8 cellular contexts compared by ENCODE assay signal in the genomic region with DNA sequence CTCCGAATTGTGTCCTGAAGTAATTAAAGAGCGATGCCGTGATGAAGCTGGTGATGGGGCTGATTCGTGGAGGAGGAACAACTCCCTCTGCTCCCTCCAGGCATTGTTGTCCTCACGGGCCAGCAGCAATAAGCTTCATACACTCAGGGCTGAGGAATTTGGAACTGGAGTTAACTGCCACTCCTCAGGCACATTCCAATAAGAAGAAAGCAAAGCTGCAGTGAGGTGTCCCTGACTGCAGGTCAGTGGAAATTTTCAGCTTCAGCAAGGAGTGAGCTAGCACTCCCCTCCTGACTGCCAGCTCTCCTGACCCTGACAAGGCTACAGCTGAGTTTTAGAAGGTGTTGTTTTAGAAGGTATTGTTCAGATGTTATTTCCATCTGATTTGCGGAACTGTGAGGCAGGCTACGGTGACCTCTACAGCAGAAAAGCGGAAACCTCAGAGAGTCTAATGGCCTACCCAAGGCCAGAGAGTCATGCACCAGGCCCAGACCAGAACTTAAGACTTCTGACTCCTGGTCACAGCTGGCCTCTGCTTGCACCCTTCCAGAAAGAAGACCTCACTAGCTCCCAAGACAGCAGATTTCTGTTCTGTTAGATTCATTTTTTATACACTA.
DNase-seq lines count a peak whose midpoint lies in the region; FAIRE-seq and TF ChIP-seq lines count a peak whose summit lies in the region.
"Had no signal": no experiment of that assay in that cellular context is flagged by ENCODE, and none has a peak within 500 bp of the region (broad histone marks: within the 10 kb centered on the region; RNA-seq: fewer than 3 reads in every experiment).

No MANE protein-coding gene starts in this region.

- no peak overlapping the region for H4K91ac ChIP-seq in mesenchymal stem cell (ENCODE audit: low read length)

- H2BK5ac ChIP-seq in mesenchymal stem cell (ENCODE audit: low read depth, low read length, poor library complexity, severe bottlenecking) = peak overlapping the region; percentile 59

- no peaks in the 10 kb centered on the region for H3K9me2 ChIP-seq in MM.1S (replicated peaks; ENCODE audit: insufficient read depth, low read length)

- no peaks in the 10 kb centered on the region for H3K9me1 ChIP-seq in endothelial cell of umbilical vein (replicated peaks; ENCODE audit: control insufficient read depth, extremely low read depth, insufficient read depth, low read length)

- no peak for FAIRE-seq in endothelial cell of umbilical vein (lab: Jason Lieb, UNC)

- dilution Hi-C loops in endothelial cell of umbilical vein (cut with MboI; ENCODE audit: extremely low pct_ligation_motif_present, low sequenced_read_pairs) = no loop called here

- TF ChIP-seq POLR2A in endothelial cell of umbilical vein (IDR thresholded peaks at IDR 0.05; ENCODE audit: low read depth, low read length) (no peak), vagina (IDR thresholded peaks at IDR 0.05) (no peak)

- H2BK15ac ChIP-seq in mesenchymal stem cell (ENCODE audit: low read depth, poor library complexity, severe bottlenecking) = no peak overlapping the region

- H3F3A ChIP-seq in MM.1S (ENCODE audit: insufficient read depth, low read length) = no peaks in the 10 kb centered on the region

- H3K36me3 ChIP-seq in endothelial cell of umbilical vein (ENCODE audit: control insufficient read depth in 2 of 2, extremely low read depth in 1 of 2, insufficient read depth in 2 of 2, low read length in 2 of 2) = peaks cover 0 to 6% of the 10 kb centered on the region in 2 experiments
- peaks cover 0 to 93% of the 10 kb centered on the region in 2 experiments for H3K36me3 ChIP-seq in mesenchymal stem cell (ENCODE audit: control insufficient read depth in 1 of 2, insufficient read depth in 2 of 2, low read depth in 1 of 2, low read length in 2 of 2)
- peaks cover 0 to 16% of the 10 kb centered on the region in 2 donors for H3K36me3 ChIP-seq in vagina
- H3K36me3 ChIP-seq in MM.1S (replicated peaks; ENCODE audit: insufficient read depth, low read length) = no peaks in the 10 kb centered on the region

- H4K20me1 ChIP-seq in endothelial cell of umbilical vein (replicated peaks; ENCODE audit: control insufficient read depth, extremely low read depth, insufficient read depth, low read length) = no peaks in the 10 kb centered on the region
- H4K20me1 ChIP-seq in MM.1S (ENCODE audit: insufficient read depth, low read length) = no peaks in the 10 kb centered on the region

- H3K9me3 ChIP-seq in endothelial cell of umbilical vein (replicated peaks; ENCODE audit: control insufficient read depth, insufficient read depth, low read length) (no peaks in the 10 kb centered on the region), mesenchymal stem cell (ENCODE audit: control insufficient read depth, low read length) (no peaks in the 10 kb centered on the region), vagina (no peaks in the 10 kb centered on the region), MM.1S (replicated peaks; ENCODE audit: insufficient read depth, low read length) (no peaks in the 10 kb centered on the region)

- no TSS peak for BruUV-seq in endothelial cell of umbilical vein (replicated peaks; lab: Mats Ljungman, UMichigan)

- H2AFZ ChIP-seq in endothelial cell of umbilical vein (ENCODE audit: low read depth, low read length) (no peak overlapping the region), mesenchymal stem cell (ENCODE audit: low read depth, low read length) (no peak overlapping the region), MM.1S (ENCODE audit: low read length) (no peak overlapping the region)

- peak overlapping the region in 1 of 2 experiments; percentile 23 for H2BK12ac ChIP-seq in mesenchymal stem cell (ENCODE audit: low read length in 2 of 2)

- H3K27me3 ChIP-seq in endothelial cell of umbilical vein (ENCODE audit: control insufficient read depth in 2 of 2, insufficient read depth in 2 of 2, low read length in 2 of 2) (no peaks in the 10 kb centered on the region), mesenchymal stem cell (ENCODE audit: control insufficient read depth in 1 of 2, insufficient read depth in 1 of 2, low read length in 2 of 2) (no peaks in the 10 kb centered on the region), vagina (no peaks in the 10 kb centered on the region), MM.1S (replicated peaks; ENCODE audit: insufficient read depth, low read length) (no peaks in the 10 kb centered on the region)

- no peak overlapping the region for H3K14ac ChIP-seq in mesenchymal stem cell (ENCODE audit: low read length in 2 of 2)

- H3K4me1 ChIP-seq in endothelial cell of umbilical vein (ENCODE audit: control insufficient read depth, extremely low read depth, insufficient read depth, low read length) (peaks cover 4% of the 10 kb centered on the region), mesenchymal stem cell (ENCODE audit: control insufficient read depth, insufficient read depth, low read depth, low read length) (peaks cover 26% of the 10 kb centered on the region), vagina (peaks cover 53% of the 10 kb centered on the region), MM.1S (ENCODE audit: low read length) (peaks cover 2% of the 10 kb centered on the region)

- CTCF ChIA-PET in endothelial cell of umbilical vein (lab: Charles Lee) = interaction anchor here (0.9 to 2.4 kb wide), 2 partner anchors 24 to 27 kb away, joined by 5 to 8 read pairs; no protein-coding TSS in a partner anchor

- H3K27ac ChIP-seq in endothelial cell of umbilical vein (ENCODE audit: insufficient read depth, low read depth, low read length) = no peak overlapping the region
- peak overlapping the region; percentile 72 for H3K27ac ChIP-seq in mesenchymal stem cell (ENCODE audit: low read length, poor library complexity, severe bottlenecking)
- peak overlapping the region; percentile 71 for H3K27ac ChIP-seq in vagina
- H3K27ac ChIP-seq in MM.1S (ENCODE audit: low read length) = no peak overlapping the region

- intact Hi-C loops in endothelial cell of umbilical vein (cut with micrococcal nuclease) (loop anchor here (5.0 kb wide), 1 partner anchor 145 kb away; no protein-coding TSS in a partner anchor), vagina (cut with DNase I) (no loop called here)

- TF ChIP-seq CTCF in endothelial cell of umbilical vein (IDR thresholded peaks at IDR 0.05; ENCODE audit: extremely low read depth in 1 of 2, insufficient read depth in 1 of 2, low read depth in 1 of 2, low read length in 2 of 2) = no peak
- TF ChIP-seq CTCF in vagina (IDR thresholded peaks at IDR 0.05) = no peak
- no peak for TF ChIP-seq CTCF in MM.1S (IDR thresholded peaks at IDR 0.05; ENCODE audit: low read length)

- peak overlapping the region; percentile 51 for H2AK5ac ChIP-seq in mesenchymal stem cell (ENCODE audit: low read length, severe bottlenecking)

- H4K8ac ChIP-seq in mesenchymal stem cell (ENCODE audit: low read length) = peak overlapping the region; percentile 1

- H3K79me2 ChIP-seq in endothelial cell of umbilical vein (ENCODE audit: control insufficient read depth, insufficient read depth, low read length) (no peaks in the 10 kb centered on the region), MM.1S (ENCODE audit: low read length) (no peaks in the 10 kb centered on the region)

- WGBS in mesenchymal stem cell = 39% methylated on average over 8 of the region's 8 CpGs

- peak overlapping the region in 1 of 2 experiments; percentile 35 for H3K4ac ChIP-seq in mesenchymal stem cell (ENCODE audit: low read depth in 1 of 2, low read length in 2 of 2)

- H3K79me1 ChIP-seq in mesenchymal stem cell (replicated peaks; ENCODE audit: low read length, poor library complexity, severe bottlenecking) = peaks cover 15% of the 10 kb centered on the region

- H3K9ac ChIP-seq in endothelial cell of umbilical vein (replicated peaks; ENCODE audit: extremely low read depth, insufficient read depth, low read length) (no peak overlapping the region), mesenchymal stem cell (ENCODE audit: low read length) (peak overlapping the region; percentile 73), MM.1S (ENCODE audit: low read length) (no peak overlapping the region)

- H3K4me2 ChIP-seq in endothelial cell of umbilical vein (ENCODE audit: insufficient read depth, low read length) (no peak overlapping the region), mesenchymal stem cell (ENCODE audit: low read length, poor library complexity, severe bottlenecking) (peak overlapping the region; percentile 21), MM.1S (ENCODE audit: low read depth, low read length) (no peak overlapping the region)

- H3K23ac ChIP-seq in mesenchymal stem cell (ENCODE audit: low read length in 2 of 2) = no peak overlapping the region

- DNase-seq in LHCN-M2 (ENCODE audit: low read depth) (peak; percentile 69), endothelial cell of umbilical vein (ENCODE audit: low read depth, low spot score) (peak; percentile 34), mesenchymal stem cell (peak; percentile 81), vagina (ENCODE audit: extremely low spot score in 2 of 2) (no peak), NCI-H2107 (lab: John Stamatoyannopoulos, UW) (no peak), MM.1S (no peak), GF-D8 (lab: John Stamatoyannopoulos, UW) (no peak)
- DNase-seq: RPMI8226 had no signal

- H2BK120ac ChIP-seq in mesenchymal stem cell (ENCODE audit: low read depth, low read length) = no peak overlapping the region

- POLR2A ChIA-PET in endothelial cell of umbilical vein (lab: Charles Lee) = no interaction called here

- no peak overlapping the region for H3K4me3 ChIP-seq in endothelial cell of umbilical vein (replicated peaks in 1 of 3; ENCODE audit: insufficient read depth in 1 of 3, low read depth in 1 of 3, low read length in 3 of 3)
- peak overlapping the region in 1 of 2 experiments; percentile 2 for H3K4me3 ChIP-seq in mesenchymal stem cell (ENCODE audit: insufficient read depth in 1 of 2, low read depth in 1 of 2, low read length in 2 of 2)
- H3K4me3 ChIP-seq in vagina = no peak overlapping the region
- H3K4me3 ChIP-seq in MM.1S (ENCODE audit: low read length) = no peak overlapping the region

- H3K18ac ChIP-seq in mesenchymal stem cell (ENCODE audit: low read depth in 1 of 2, low read length in 2 of 2) = peak overlapping the region; percentile 34 to 91

TF ChIP-seq in endothelial cell of umbilical vein, 7 proteins besides CTCF, POLR2A, EP300 and RAD21:
- TF ChIP-seq JUN (IDR thresholded peaks at IDR 0.05; ENCODE audit: borderline replicate concordance, insufficient read depth, insufficient read length, low read depth) = no peak
- no peak for TF ChIP-seq GATA2 (IDR thresholded peaks at IDR 0.05; ENCODE audit: insufficient read depth, insufficient read length, low read depth, low read length)
- TF ChIP-seq MAX (IDR thresholded peaks at IDR 0.05; ENCODE audit: insufficient read depth, insufficient read length) = no peak
- no peak for TF ChIP-seq MYC (IDR thresholded peaks at IDR 0.05; ENCODE audit: low read depth, low read length)
- TF ChIP-seq EZH2 (IDR thresholded peaks at IDR 0.05; ENCODE audit: borderline replicate concordance, low read depth, low read length, severe bottlenecking) = no peak
- TF ChIP-seq FOS (IDR thresholded peaks at IDR 0.05; ENCODE audit: borderline replicate concordance, insufficient read depth, low read length) = no peak
- no peak for TF ChIP-seq POLR2AphosphoS5 (IDR thresholded peaks at IDR 0.05; ENCODE audit: insufficient read depth, low read depth, low read length)

Comparison
In these comparisons a context has a peak if more than half of its experiments do, and no peak if none do; other contexts are left out.
1. DNase-seq: peak in LHCN-M2 (single experiment), endothelial cell of umbilical vein (single experiment) and mesenchymal stem cell (single experiment); none in vagina (0 of 2), NCI-H2107 (single experiment), MM.1S (single experiment) and GF-D8 (single experiment).
2. H3K27ac ChIP-seq: peak in mesenchymal stem cell (single experiment) and vagina (single experiment); none in endothelial cell of umbilical vein (single experiment) and MM.1S (single experiment).